ENCODE assay signal across 1 cellular context in the genomic region with DNA sequence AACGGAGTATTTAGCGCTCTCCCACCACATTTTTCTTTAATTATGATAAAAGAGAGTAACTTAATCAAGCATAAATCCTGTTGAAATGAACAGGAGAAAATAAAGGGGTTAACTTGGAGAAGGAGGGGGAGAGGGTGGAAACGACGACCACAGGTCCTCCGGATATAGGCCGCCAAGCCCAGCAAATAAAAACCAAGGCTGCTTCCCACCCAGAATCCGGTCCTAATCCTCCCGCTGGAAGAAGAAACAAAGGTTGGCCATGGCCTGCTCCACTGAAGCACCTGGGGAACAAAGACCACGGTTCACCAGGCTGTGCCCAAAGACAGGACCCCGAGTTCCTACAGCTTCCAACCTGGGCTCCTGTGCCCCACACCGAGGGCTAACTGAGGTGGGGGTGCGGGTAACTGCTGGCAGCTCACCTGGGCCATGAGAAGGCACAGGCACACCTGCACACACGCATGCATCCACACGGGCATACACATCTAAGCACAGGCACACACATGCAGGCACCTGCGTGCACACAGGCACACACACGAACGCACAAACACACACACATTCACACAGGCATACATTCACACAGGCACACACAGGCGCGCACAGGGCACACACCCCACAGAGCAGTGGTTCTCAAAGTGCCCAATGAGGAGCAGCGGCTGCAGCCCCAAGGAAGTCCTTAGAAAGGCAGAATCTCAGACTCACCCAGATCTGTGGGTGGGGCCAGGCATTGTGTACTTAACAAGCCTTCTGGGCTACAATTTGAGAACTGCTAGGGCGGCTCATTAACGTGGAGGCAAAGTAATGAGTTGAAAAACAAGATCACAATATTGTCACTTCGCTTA.
TF ChIP-seq lines count a peak whose summit lies in the region.

No MANE protein-coding gene starts in this region.

TF ChIP-seq in H1, 55 proteins besides CTCF, POLR2A, EP300 and RAD21 (continued from another document):
- TF ChIP-seq TAF7 (optimal IDR thresholded peaks at IDR 0.05; ENCODE audit: borderline replicate concordance, low read depth, low read length) (no peak), SIX5 (IDR thresholded peaks at IDR 0.05; ENCODE audit: low read depth, low read length) (no peak), YY1 (IDR thresholded peaks at IDR 0.05; ENCODE audit: low read depth, low read length) (no peak)
- TF ChIP-seq, protein P1, sequence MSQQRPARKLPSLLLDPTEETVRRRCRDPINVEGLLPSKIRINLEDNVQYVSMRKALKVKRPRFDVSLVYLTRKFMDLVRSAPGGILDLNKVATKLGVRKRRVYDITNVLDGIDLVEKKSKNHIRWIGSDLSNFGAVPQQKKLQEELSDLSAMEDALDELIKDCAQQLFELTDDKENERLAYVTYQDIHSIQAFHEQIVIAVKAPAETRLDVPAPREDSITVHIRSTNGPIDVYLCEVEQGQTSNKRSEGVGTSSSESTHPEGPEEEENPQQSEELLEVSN (IDR thresholded peaks at IDR 0.05), result no peak
